ENCODE assay signal across 8 cellular contexts in genomic region chr15:70853855-70854668, GRCh38. TPM values are rescaled to one million over a fixed set of nuclear protein-coding genes. Genes with fewer than 3 reads are reported as not detected.
A peak's percentile ranks its signal among the peaks of the same experiment; 100 is the strongest.
DNase-seq lines count a peak whose midpoint lies in the region; ATAC-seq and TF ChIP-seq lines count a peak whose summit lies in the region.

Gene LARP6, minus strand, starts transcription at chr15:70854157. Its CDS starts 69 bp downstream, at chr15:70854088.

- H2AFZ ChIP-seq in PC-3 (ENCODE audit: low read length): peak within 1 kb of the TSS; percentile 94

- no peaks in the 10 kb centered on the region for H3K9me2 ChIP-seq in PC-3 (replicated peaks; ENCODE audit: low read length)

- H3F3A ChIP-seq in PC-3 (ENCODE audit: low read length, unreplicated experiment): no peaks in the 10 kb centered on the region

- H3K36me3 ChIP-seq in PC-3 (ENCODE audit: low read depth, low read length) (peaks cover 14% of the 10 kb centered on the region), brain microvascular endothelial cell (replicated peaks) (peaks cover 11% of the 10 kb centered on the region), iPS-18a (ENCODE audit: control insufficient read depth, low read depth, low read length) (peaks cover 4% of the 10 kb centered on the region)

- H3K9ac ChIP-seq in PC-3 (ENCODE audit: low read length): peak within 1 kb of the TSS; percentile 81
- H3K9ac ChIP-seq in iPS-18a (ENCODE audit: low read length): peak within 1 kb of the TSS; percentile 51

- in situ Hi-C loops in brain microvascular endothelial cell (cut with HindIII; ENCODE audit: low pct_ligation_motif_present, low sequenced_read_pairs): no loop called here

- DNase-seq in NCI-H82 (lab: John Stamatoyannopoulos, UW) (peak; percentile 72), NCI-H82 treated with DMSO at 0.1 percent for 48 hours (lab: John Stamatoyannopoulos, UW; ENCODE audit: unreplicated experiment) (no peak), PC-3 (peak; percentile 48), brain microvascular endothelial cell (no peak), sciatic nerve (ENCODE audit: low spot score) (peak; percentile 79), erythroblast (lab: John Stamatoyannopoulos, UW) (no peak)

- intact Hi-C loops in PC-3 (cut with micrococcal nuclease): no loop called here
- intact Hi-C loops in sciatic nerve (cut with DNase I): no loop called here

- no peak for TF ChIP-seq CTCF in PC-3 (conservative IDR thresholded peaks at IDR 0.05; ENCODE audit: low read depth, low read length)
- no peak for TF ChIP-seq CTCF in brain microvascular endothelial cell (IDR thresholded peaks at IDR 0.05; ENCODE audit: low read depth, low read length, missing control alignments)

- H3K27ac ChIP-seq in PC-3 (ENCODE audit: low read length) (peak within 1 kb of the TSS; percentile 80), brain microvascular endothelial cell (peak within 1 kb of the TSS; percentile 94), iPS-18a (ENCODE audit: low read length) (no peak within 1 kb of the TSS)

- peak within 1 kb of the TSS; percentile 98 for H3K4me2 ChIP-seq in PC-3 (ENCODE audit: low read length)

- H3K4me3 ChIP-seq in PC-3 (ENCODE audit: low read length) (peak within 1 kb of the TSS; percentile 86), brain microvascular endothelial cell (ENCODE audit: low read depth, low read length) (peak within 1 kb of the TSS; percentile 83), iPS-18a (ENCODE audit: low read length) (peak within 1 kb of the TSS; percentile 79)

- no peaks in the 10 kb centered on the region for H3K27me3 ChIP-seq in PC-3 (ENCODE audit: low read length)
- no peaks in the 10 kb centered on the region for H3K27me3 ChIP-seq in brain microvascular endothelial cell (replicated peaks)
- H3K27me3 ChIP-seq in iPS-18a (ENCODE audit: control insufficient read depth, insufficient read depth, low read length): peaks cover 6% of the 10 kb centered on the region

- no peak for TF ChIP-seq POLR2A in erythroblast (IDR thresholded peaks at IDR 0.05; ENCODE audit: low read length)

- CTCF ChIA-PET in PC-3 (lab: Charles Lee): interaction anchor here (1.0 kb wide), 1 partner anchor 21 kb away, joined by 7 read pairs; no protein-coding TSS in a partner anchor

- peaks cover 5% of the 10 kb centered on the region; the same call in 1 of the 2 replicates for H4K20me1 ChIP-seq in PC-3 (ENCODE audit: low read length)

- peaks cover 44% of the 10 kb centered on the region for H3K79me2 ChIP-seq in PC-3 (ENCODE audit: low read length)

- POLR2A ChIA-PET in PC-3 (lab: Charles Lee; ENCODE audit: unreplicated experiment): interaction anchor here (0.6 kb wide), 1 partner anchor 92 kb away, joined by 3 read pairs; no protein-coding TSS in a partner anchor

- H3K9me3 ChIP-seq in PC-3 (ENCODE audit: low read length) (no peaks in the 10 kb centered on the region), iPS-18a (ENCODE audit: control insufficient read depth, low read depth, low read length) (no peaks in the 10 kb centered on the region)

- ATAC-seq in PC-3 (peak; percentile 67), sciatic nerve (peak; percentile 59), HG02973 (IDR thresholded peaks at IDR 0.05; ENCODE audit: unreplicated experiment) (no peak)

- peaks cover 47% of the 10 kb centered on the region for H3K4me1 ChIP-seq in PC-3 (ENCODE audit: insufficient read depth, low read length)
- peaks cover 10% of the 10 kb centered on the region for H3K4me1 ChIP-seq in iPS-18a (ENCODE audit: control insufficient read depth, low read depth, low read length)

- no TSS peak for BruUV-seq in PC-3 (replicated peaks; lab: Mats Ljungman, UMichigan)

RNA-seq across cellular contexts. Expression of gene LARP6, which starts in this region (rescaled TPM):
- total RNA-seq in PC-3 (2014; rRNA removed) (133 and 166 TPM in 2 replicates), sciatic nerve (40.7 TPM)

Comparison
In these comparisons a context has a peak if more than half of its experiments do, and no peak if none do; other contexts are left out.
1. DNase-seq: peak in NCI-H82 (single experiment), PC-3 (single experiment) and sciatic nerve (single experiment); none in NCI-H82 treated with DMSO at 0.1 percent for 48 hours (single experiment), brain microvascular endothelial cell (single experiment) and erythroblast (0 of 2).
2. Peak in every context shown above with its lines, with median percentiles within 50 percentile points of each other: H3K4me3 ChIP-seq.